Comparison of ENCODE assay signal across 11 cellular contexts in genomic region chr13:24264976-24265375, GRCh38. TPM values are rescaled to one million over a fixed set of nuclear protein-coding genes. Genes with fewer than 3 reads are reported as not detected.
DNase-seq lines count a peak whose midpoint lies in the region; ATAC-seq and TF ChIP-seq lines count a peak whose summit lies in the region.
"Had no signal": no experiment of that assay in that cellular context is flagged by ENCODE, and none has a peak within 500 bp of the region (broad histone marks: within the 10 kb centered on the region; RNA-seq: fewer than 3 reads in every experiment).

No MANE protein-coding gene starts in this region.

- peak overlapping the region; percentile 69 for H2AFZ ChIP-seq in Loucy (ENCODE audit: low read length)

- H3K9me2 ChIP-seq in Loucy (replicated peaks; ENCODE audit: low read depth, low read length): no peaks in the 10 kb centered on the region

- H3F3A ChIP-seq in Loucy (ENCODE audit: low read depth): no peaks in the 10 kb centered on the region

- no peaks in the 10 kb centered on the region for H3K9me3 Mint-ChIP-seq in CD8-positive, alpha-beta memory T cell

- H3K9me3 ChIP-seq in CD8-positive, alpha-beta memory T cell (ENCODE audit: low read length): no peaks in the 10 kb centered on the region
- H3K9me3 ChIP-seq in Loucy (ENCODE audit: insufficient read depth, low read depth, low read length): no peaks in the 10 kb centered on the region

- H3K27ac ChIP-seq in CD8-positive, alpha-beta memory T cell (ENCODE audit: low read depth, low read length): no peak overlapping the region

- POLR2A ChIA-PET in CD8-positive, alpha-beta memory T cell (lab: Charles Lee): interaction anchor here (1.1 to 13.1 kb wide), 3 partner anchors 9 to 10 kb away, joined by 3 to 221 read pairs (median 3); no protein-coding TSS in a partner anchor

- peak overlapping the region; percentile 67 for H3K4me2 ChIP-seq in Loucy (ENCODE audit: low read depth, low read length, poor library complexity, severe bottlenecking)

- H3K4me1 ChIP-seq in CD8-positive, alpha-beta memory T cell (ENCODE audit: insufficient read depth, low read length): peaks cover 99% of the 10 kb centered on the region
- peaks cover 18% of the 10 kb centered on the region for H3K4me1 ChIP-seq in Loucy (ENCODE audit: insufficient read depth, low read length, poor library complexity, severe bottlenecking)

- TF ChIP-seq CTCF in Loucy (conservative IDR thresholded peaks at IDR 0.05; ENCODE audit: low read length): no peak

- no peak for ATAC-seq in SK-N-SH treated with all-trans-retinoic acid at 6 μM for 48 hours

- H3K27ac Mint-ChIP-seq in CD8-positive, alpha-beta memory T cell: peak overlapping the region; percentile 92 to 100 (median 98)

- H3K36me3 Mint-ChIP-seq in CD8-positive, alpha-beta memory T cell: peaks cover 0 to 38% (median 8%) of the 10 kb centered on the region in 3 donors

- no peaks in the 10 kb centered on the region for H3K36me3 ChIP-seq in CD8-positive, alpha-beta memory T cell (ENCODE audit: insufficient read depth, low read length)
- peaks cover 3% of the 10 kb centered on the region; the same call in 1 of the 2 replicates for H3K36me3 ChIP-seq in Loucy (ENCODE audit: insufficient read depth, low read length)

- peak overlapping the region; percentile 69 for H3K9ac ChIP-seq in Loucy (ENCODE audit: low read depth, low read length, poor library complexity, severe bottlenecking)

- H4K20me1 ChIP-seq in Loucy (ENCODE audit: insufficient read depth, low read length, poor library complexity, severe bottlenecking): no peaks in the 10 kb centered on the region

- CTCF ChIA-PET in CD8-positive, alpha-beta memory T cell (lab: Charles Lee): interaction anchor here (0.9 to 4.0 kb wide), 11 partner anchors 9 to 40 kb away, joined by 3 to 37 read pairs (median 4); no protein-coding TSS in a partner anchor

- H3K27me3 ChIP-seq in CD8-positive, alpha-beta memory T cell (ENCODE audit: insufficient read depth, low read length, poor library complexity, severe bottlenecking): no peaks in the 10 kb centered on the region
- H3K27me3 ChIP-seq in Loucy (ENCODE audit: insufficient read depth, low read length, poor library complexity, severe bottlenecking): no peaks in the 10 kb centered on the region

- peaks cover 3% of the 10 kb centered on the region; the same call in 1 of the 2 replicates for H3K79me2 ChIP-seq in Loucy (ENCODE audit: insufficient read depth, low read length)

- H3K4me1 Mint-ChIP-seq in CD8-positive, alpha-beta memory T cell: peaks cover 93 to 96% (median 95%) of the 10 kb centered on the region in 3 donors

- H3K4me3 Mint-ChIP-seq in CD8-positive, alpha-beta memory T cell: peak overlapping the region; percentile 77 to 89 (median 84)

- DNase-seq in CD8-positive, alpha-beta memory T cell: peak; percentile 69 to 91 (median 83)
- peak; percentile 79 for DNase-seq in activated effector memory CD4-positive, alpha-beta T cell treated with Interleukin-2 at 50 U/mL for 16 hours
- DNase-seq in stimulated activated CD4-positive, alpha-beta T cell treated with anti-CD3 and anti-CD28 coated beads, Interleukin-12 subunit alpha, Interleukin-12 subunit beta, amount 100 ng/mL, for 24 hours (ENCODE audit: low read depth in 2 of 2): peak; percentile 62 to 70
- DNase-seq in DMS153 (lab: John Stamatoyannopoulos, UW) (no peak), SKM-1 (lab: John Stamatoyannopoulos, UW; ENCODE audit: unreplicated experiment) (no peak), NCI-H1092 (lab: John Stamatoyannopoulos, UW) (no peak)
- DNase-seq: DMS53 had no signal

- peak overlapping the region; percentile 42 for H3K4me3 ChIP-seq in CD8-positive, alpha-beta memory T cell (ENCODE audit: low read length)
- peak overlapping the region; percentile 40 for H3K4me3 ChIP-seq in Loucy (ENCODE audit: low read length, poor library complexity, severe bottlenecking)

- H3K27me3 Mint-ChIP-seq in CD8-positive, alpha-beta memory T cell: no peaks in the 10 kb centered on the region

TF ChIP-seq in SK-N-SH treated with all-trans-retinoic acid at 6 μM for 48 hours, 23 proteins besides CTCF, POLR2A, EP300 and RAD21:
- TF ChIP-seq TSHZ2 (CRISPR knock-in tag; IDR thresholded peaks at IDR 0.05) (no peak), TOX (CRISPR knock-in tag; IDR thresholded peaks at IDR 0.05; ENCODE audit: borderline replicate concordance) (no peak), TCF4 (CRISPR knock-in tag; IDR thresholded peaks at IDR 0.05; ENCODE audit: borderline replicate concordance) (no peak), PPARA (CRISPR knock-in tag; IDR thresholded peaks at IDR 0.05; ENCODE audit: borderline replicate concordance) (no peak), ZNF565 (CRISPR knock-in tag; conservative IDR thresholded peaks at IDR 0.05; ENCODE audit: low read depth) (no peak), CSDC2 (CRISPR knock-in tag; IDR thresholded peaks at IDR 0.05) (no peak), RARB (CRISPR knock-in tag; IDR thresholded peaks at IDR 0.05) (no peak), ZFP30 (CRISPR knock-in tag; IDR thresholded peaks at IDR 0.05) (no peak), ESRRG (CRISPR knock-in tag; IDR thresholded peaks at IDR 0.05) (no peak)

RNA-seq across cellular contexts. Expression of gene C1QTNF9, which starts 44.4 kb away (rescaled TPM):
- total RNA-seq in CD8-positive, alpha-beta memory T cell: not detected
- not detected for polyA plus RNA-seq in CD8-positive, alpha-beta memory T cell
- total RNA-seq: astrocyte, mononuclear cell had no signal

Comparison
In these comparisons a context has a peak if more than half of its experiments do, and no peak if none do; other contexts are left out.
1. DNase-seq: peak in CD8-positive, alpha-beta memory T cell (5 of 5), activated effector memory CD4-positive, alpha-beta T cell treated with Interleukin-2 at 50 U/mL for 16 hours (single experiment) and stimulated activated CD4-positive, alpha-beta T cell treated with anti-CD3 and anti-CD28 coated beads, Interleukin-12 subunit alpha, Interleukin-12 subunit beta, amount 100 ng/mL, for 24 hours (2 of 2); none in DMS153 (single experiment), SKM-1 (single experiment) and NCI-H1092 (single experiment).